10 cellular contexts compared by ENCODE assay signal in the genomic region with DNA sequence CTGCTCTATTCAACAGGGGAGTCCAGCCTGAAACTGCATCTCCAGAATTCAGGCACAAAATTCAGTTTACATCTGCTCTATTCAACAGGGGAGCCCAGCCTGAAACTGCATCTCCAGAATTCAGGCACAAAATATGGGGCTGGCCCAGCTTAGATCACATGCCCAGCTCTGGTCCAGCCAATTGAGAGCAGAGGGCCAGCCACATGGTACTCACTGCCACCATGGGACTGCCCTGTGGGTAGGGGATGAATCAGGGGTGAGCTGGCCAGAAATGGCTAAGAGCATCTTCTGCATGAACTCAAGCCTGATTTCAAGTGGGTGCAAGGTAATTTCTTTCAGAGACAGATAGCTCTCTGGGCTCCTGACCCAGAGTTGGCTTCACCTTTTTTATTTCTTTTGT.
DNase-seq lines count a peak whose midpoint lies in the region; ATAC-seq and TF ChIP-seq lines count a peak whose summit lies in the region.
"Had no signal": no experiment of that assay in that cellular context is flagged by ENCODE, and none has a peak within 500 bp of the region (broad histone marks: within the 10 kb centered on the region; RNA-seq: fewer than 3 reads in every experiment).

No MANE protein-coding gene starts in this region.

- no peak for TF ChIP-seq RAD21 in Ishikawa (IDR thresholded peaks at IDR 0.05; ENCODE audit: low read depth)

- no peak overlapping the region for H3K27ac ChIP-seq in CD4-positive, alpha-beta T cell (ENCODE audit: low read depth, low read length)

- no peak for DNase-seq in CD4-positive, alpha-beta T cell
- DNase-seq in endothelial cell (ENCODE audit: low spot score) (no peak), progenitor cell of endocrine pancreas (ENCODE audit: low spot score, unreplicated experiment) (no peak), NCI-H1417 treated with DMSO at 0.1 percent for 48 hours (lab: John Stamatoyannopoulos, UW) (no peak), NAMALWA (ENCODE audit: low spot score) (no peak), cerebellar nuclear complex (lab: John Stamatoyannopoulos, UW) (no peak)
- DNase-seq: NCI-H1092; stimulated activated naive CD4-positive, alpha-beta T cell had no signal

- peak overlapping the region; percentile 57 for H3K4me3 Mint-ChIP-seq in CD4-positive, alpha-beta T cell
- H3K4me3 Mint-ChIP-seq in endothelial cell (ENCODE audit: unreplicated experiment) (peak overlapping the region; percentile 2), progenitor cell of endocrine pancreas (ENCODE audit: low read depth) (peak overlapping the region; percentile 6)

- H3K27ac Mint-ChIP-seq in CD4-positive, alpha-beta T cell: peak overlapping the region; percentile 4
- H3K27ac Mint-ChIP-seq in endothelial cell (ENCODE audit: unreplicated experiment): no peak overlapping the region
- no peak overlapping the region for H3K27ac Mint-ChIP-seq in progenitor cell of endocrine pancreas

- no peak for ATAC-seq in CD4-positive, alpha-beta T cell (ENCODE audit: poor library complexity)
- no peak for ATAC-seq in HG03196 (IDR thresholded peaks at IDR 0.05; ENCODE audit: unreplicated experiment)

- TF ChIP-seq CTCF in CD4-positive, alpha-beta T cell (IDR thresholded peaks at IDR 0.05): no peak
- no peak for TF ChIP-seq CTCF in endothelial cell (IDR thresholded peaks at IDR 0.05; ENCODE audit: unreplicated experiment)
- TF ChIP-seq CTCF in progenitor cell of endocrine pancreas (IDR thresholded peaks at IDR 0.05; ENCODE audit: unreplicated experiment): no peak

- intact Hi-C loops in CD4-positive, alpha-beta T cell (cut with DNase I, micrococcal nuclease): loop anchor here (2.0 to 5.0 kb wide), 2 partner anchors 295 to 536 kb away; no protein-coding TSS in a partner anchor

- no peaks in the 10 kb centered on the region for H3K27me3 Mint-ChIP-seq in CD4-positive, alpha-beta T cell
- H3K27me3 Mint-ChIP-seq in endothelial cell (ENCODE audit: unreplicated experiment) (peaks cover 6% of the 10 kb centered on the region), progenitor cell of endocrine pancreas (peaks cover 17% of the 10 kb centered on the region)

- POLR2A ChIA-PET in CD4-positive, alpha-beta T cell (lab: Charles Lee): interaction anchor here (0.9 to 4.1 kb wide), 2 partner anchors 182 to 246 kb away, joined by 3 to 66 read pairs; a partner anchor contains a TSS

- H3K4me1 Mint-ChIP-seq in CD4-positive, alpha-beta T cell (ENCODE audit: low read depth): peaks cover 39% of the 10 kb centered on the region
- H3K4me1 Mint-ChIP-seq in endothelial cell (ENCODE audit: unreplicated experiment) (peaks cover 23% of the 10 kb centered on the region), progenitor cell of endocrine pancreas (ENCODE audit: low read depth) (peaks cover 11% of the 10 kb centered on the region)

- H3K36me3 Mint-ChIP-seq in CD4-positive, alpha-beta T cell (ENCODE audit: low read depth): no peaks in the 10 kb centered on the region
- H3K36me3 Mint-ChIP-seq in endothelial cell (ENCODE audit: low read depth, unreplicated experiment) (no peaks in the 10 kb centered on the region), progenitor cell of endocrine pancreas (ENCODE audit: insufficient read depth) (no peaks in the 10 kb centered on the region)

- no peaks in the 10 kb centered on the region for H3K9me3 ChIP-seq in CD4-positive, alpha-beta T cell (ENCODE audit: control insufficient read depth, low read length)

- CTCF ChIA-PET in CD4-positive, alpha-beta T cell (lab: Charles Lee): interaction anchor here (1.4 kb wide), 1 partner anchor 984 kb away, joined by 4 read pairs; no protein-coding TSS in a partner anchor

- no peak for TF ChIP-seq EP300 in Ishikawa (IDR thresholded peaks at IDR 0.05; ENCODE audit: borderline replicate concordance)

- H3K9me3 Mint-ChIP-seq in CD4-positive, alpha-beta T cell: no peaks in the 10 kb centered on the region
- H3K9me3 Mint-ChIP-seq in endothelial cell (ENCODE audit: unreplicated experiment) (no peaks in the 10 kb centered on the region), progenitor cell of endocrine pancreas (ENCODE audit: low read depth) (no peaks in the 10 kb centered on the region)

- H3K27me3 ChIP-seq in CD4-positive, alpha-beta T cell (ENCODE audit: control insufficient read depth, insufficient read depth, low read length): no peaks in the 10 kb centered on the region

TF ChIP-seq in Ishikawa, 13 proteins besides CTCF, POLR2A, EP300 and RAD21:
- no peak for TF ChIP-seq TAF1 (IDR thresholded peaks at IDR 0.05; ENCODE audit: low read depth)
- TF ChIP-seq, protein P1, sequence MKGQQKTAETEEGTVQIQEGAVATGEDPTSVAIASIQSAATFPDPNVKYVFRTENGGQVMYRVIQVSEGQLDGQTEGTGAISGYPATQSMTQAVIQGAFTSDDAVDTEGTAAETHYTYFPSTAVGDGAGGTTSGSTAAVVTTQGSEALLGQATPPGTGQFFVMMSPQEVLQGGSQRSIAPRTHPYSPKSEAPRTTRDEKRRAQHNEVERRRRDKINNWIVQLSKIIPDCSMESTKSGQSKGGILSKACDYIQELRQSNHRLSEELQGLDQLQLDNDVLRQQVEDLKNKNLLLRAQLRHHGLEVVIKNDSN (IDR thresholded peaks at IDR 0.05): 0 out of 2 replicates have a peak, but pooled peaks have one; percentile 8

Comparison
In these comparisons a context has a peak if more than half of its experiments do, and no peak if none do; other contexts are left out.
1. H3K4me3 Mint-ChIP-seq: peak in every context shown above with its lines; median percentile 57 in CD4-positive, alpha-beta T cell; 6 in progenitor cell of endocrine pancreas; 2 in endothelial cell.